16 cellular contexts compared by ENCODE assay signal in genomic region chr18:37552296-37552695, GRCh38. TPM values are rescaled to one million over a fixed set of nuclear protein-coding genes. Genes with fewer than 3 reads are reported as not detected.
DNase-seq lines count a peak whose midpoint lies in the region; ATAC-seq and TF ChIP-seq lines count a peak whose summit lies in the region.
"Had no signal": no experiment of that assay in that cellular context is flagged by ENCODE, and none has a peak within 500 bp of the region (broad histone marks: within the 10 kb centered on the region; RNA-seq: fewer than 3 reads in every experiment).

No MANE protein-coding gene starts in this region.

- no peak overlapping the region for H3K4me2 ChIP-seq in neuronal stem cell (ENCODE audit: insufficient read depth, low read length, poor library complexity, severe bottlenecking)
- H3K4me2 ChIP-seq: A549, GM23338, KMS-11 had no signal

- H3K4me3 ChIP-seq in neuronal stem cell (ENCODE audit: low read length in 2 of 2) (no peak overlapping the region), upper lobe of right lung (no peak overlapping the region), MG63 (no peak overlapping the region)
- H3K4me3 ChIP-seq: A549, GM12878, GM23338 had no signal

- intact Hi-C loops in upper lobe of right lung (cut with DNase I) = no loop called here

- no peak for TF ChIP-seq CTCF in upper lobe of right lung (IDR thresholded peaks at IDR 0.05)

- H3K36me3 ChIP-seq in neuronal stem cell (replicated peaks in 1 of 2; ENCODE audit: control insufficient read depth in 2 of 2, insufficient read depth in 2 of 2, low read length in 2 of 2) (no peaks in the 10 kb centered on the region), upper lobe of right lung (no peaks in the 10 kb centered on the region), MG63 (no peaks in the 10 kb centered on the region)

- H3K4ac ChIP-seq in neuronal stem cell (ENCODE audit: low read length) = no peak overlapping the region

- no CpG with 5 or more reads among the region's 5 CpGs for WGBS in neuronal stem cell (ENCODE audit: extremely low coverage in 2 of 2, insufficient read length in 2 of 2, insufficient replicate concordance in 1 of 2), 2 donors

- H4K91ac ChIP-seq in neuronal stem cell (ENCODE audit: low read depth, low read length, poor library complexity) = no peak overlapping the region

- no peak overlapping the region for H3K23ac ChIP-seq in neuronal stem cell (ENCODE audit: low read depth, low read length, poor library complexity)

- H3K27me3 ChIP-seq in neuronal stem cell (ENCODE audit: control insufficient read depth in 3 of 3, insufficient read depth in 3 of 3, low read depth in 1 of 3, low read length in 3 of 3) = peaks cover 0 to 8% (median 0%) of the 10 kb centered on the region in 3 experiments
- H3K27me3 ChIP-seq in upper lobe of right lung = peaks cover 18% of the 10 kb centered on the region
- H3K27me3 ChIP-seq in MG63 = peaks cover 2% of the 10 kb centered on the region; the same call in 1 of the 2 replicates

- in situ Hi-C loops in G401 (cut with HindIII; ENCODE audit: low sequenced_read_pairs) = no loop called here

- peak overlapping the region; percentile 39 for H3K14ac ChIP-seq in neuronal stem cell (ENCODE audit: low read length)

- no peaks in the 10 kb centered on the region for H3K79me1 ChIP-seq in neuronal stem cell (ENCODE audit: low read depth, low read length)

- peaks cover 0 to 12% of the 10 kb centered on the region in 2 donors for H3K4me1 ChIP-seq in neuronal stem cell (ENCODE audit: control insufficient read depth in 2 of 2, insufficient read depth in 1 of 2, low read depth in 1 of 2, low read length in 2 of 2)
- no peaks in the 10 kb centered on the region for H3K4me1 ChIP-seq in upper lobe of right lung
- H3K4me1 ChIP-seq: A549, Caco-2 had no signal

- H2BK15ac ChIP-seq in neuronal stem cell (ENCODE audit: low read length) = no peak overlapping the region

- no peak overlapping the region for H2BK12ac ChIP-seq in neuronal stem cell (ENCODE audit: low read length)

- H2AK5ac ChIP-seq in neuronal stem cell (ENCODE audit: low read depth, low read length) = no peak overlapping the region

- H3K9me3 ChIP-seq in neuronal stem cell (replicated peaks in 1 of 2; ENCODE audit: control insufficient read depth in 2 of 2, insufficient read depth in 1 of 2, low read depth in 1 of 2, low read length in 2 of 2) = no peaks in the 10 kb centered on the region
- no peaks in the 10 kb centered on the region for H3K9me3 ChIP-seq in upper lobe of right lung
- H3K9me3 ChIP-seq in MG63 = no peaks in the 10 kb centered on the region
- H3K9me3 ChIP-seq: A549, Caco-2 had no signal

- H3K18ac ChIP-seq in neuronal stem cell (ENCODE audit: low read length) = no peak overlapping the region

- DNase-seq in G401 (ENCODE audit: low spot score) (peak; percentile 89), cerebellum (ENCODE audit: low spot score) (peak; percentile 82), neuronal stem cell (ENCODE audit: low spot score) (no peak), upper lobe of right lung (peak; percentile 41), DMS153 treated with DMSO at 0.1 percent for 48 hours (lab: John Stamatoyannopoulos, UW; ENCODE audit: unreplicated experiment) (no peak), MG63 (no peak)
- DNase-seq: Caco-2; CD4-positive, alpha-beta T cell; H9 had no signal

- no peak overlapping the region for H2AFZ ChIP-seq in neuronal stem cell (ENCODE audit: low read length)
- H2AFZ ChIP-seq: GM23338 had no signal

- H3K9ac ChIP-seq in neuronal stem cell (ENCODE audit: low read depth, low read length, poor library complexity) = no peak overlapping the region
- H3K9ac ChIP-seq: KMS-11 had no signal

- ATAC-seq in upper lobe of right lung (no peak), GM19467 (IDR thresholded peaks at IDR 0.05; ENCODE audit: unreplicated experiment) (no peak)
- ATAC-seq: A549, GM12878, GM23338 had no signal

- H2BK5ac ChIP-seq in neuronal stem cell (ENCODE audit: low read length) = no peak overlapping the region

- H3K27ac ChIP-seq in neuronal stem cell (replicated peaks; ENCODE audit: low read length) (no peak overlapping the region), upper lobe of right lung (no peak overlapping the region)
- H3K27ac ChIP-seq: A549, KMS-11 had no signal

- H2BK120ac ChIP-seq in neuronal stem cell (ENCODE audit: low read depth, low read length) = no peak overlapping the region

- H4K8ac ChIP-seq in neuronal stem cell (ENCODE audit: low read depth, low read length) = no peak overlapping the region

RNA-seq across cellular contexts. Expression of gene CELF4, which starts 13.3 kb away (rescaled TPM):
- total RNA-seq in G401 (2014; rRNA removed; shearing (Covaris generic)) = not detected in 2 replicates
- total RNA-seq in cerebellum (62.9 TPM), upper lobe of right lung (1.2 TPM)
- 8.5 TPM for polyA plus RNA-seq in neuronal stem cell (2013, experiment 1 of 2)
- polyA plus RNA-seq in neuronal stem cell (2013, experiment 2 of 2) = 10.2 TPM
- not detected in 2 replicates for total RNA-seq in MG63 (2014; rRNA removed; shearing (Covaris generic); ENCODE audit: low replicate concordance)
- total RNA-seq: CD4-positive, alpha-beta T cell; Daoy; GM12878; HT-29 had no signal

Comparison
In these comparisons a context has a peak if more than half of its experiments do, and no peak if none do; other contexts are left out.
1. DNase-seq: peak in G401 (single experiment), cerebellum (single experiment) and upper lobe of right lung (single experiment); none in neuronal stem cell (single experiment), DMS153 treated with DMSO at 0.1 percent for 48 hours (single experiment) and MG63 (single experiment).
2. RNA of gene CELF4, which starts 13.3 kb away (total RNA-seq): 62.9 TPM in cerebellum (single experiment); 1.2 TPM in upper lobe of right lung (single experiment), not detected in G401 and not detected in MG63; every median in the first group is over 10 times any median in the second.